Comparison of ENCODE assay signal across 8 cellular contexts in the genomic region with DNA sequence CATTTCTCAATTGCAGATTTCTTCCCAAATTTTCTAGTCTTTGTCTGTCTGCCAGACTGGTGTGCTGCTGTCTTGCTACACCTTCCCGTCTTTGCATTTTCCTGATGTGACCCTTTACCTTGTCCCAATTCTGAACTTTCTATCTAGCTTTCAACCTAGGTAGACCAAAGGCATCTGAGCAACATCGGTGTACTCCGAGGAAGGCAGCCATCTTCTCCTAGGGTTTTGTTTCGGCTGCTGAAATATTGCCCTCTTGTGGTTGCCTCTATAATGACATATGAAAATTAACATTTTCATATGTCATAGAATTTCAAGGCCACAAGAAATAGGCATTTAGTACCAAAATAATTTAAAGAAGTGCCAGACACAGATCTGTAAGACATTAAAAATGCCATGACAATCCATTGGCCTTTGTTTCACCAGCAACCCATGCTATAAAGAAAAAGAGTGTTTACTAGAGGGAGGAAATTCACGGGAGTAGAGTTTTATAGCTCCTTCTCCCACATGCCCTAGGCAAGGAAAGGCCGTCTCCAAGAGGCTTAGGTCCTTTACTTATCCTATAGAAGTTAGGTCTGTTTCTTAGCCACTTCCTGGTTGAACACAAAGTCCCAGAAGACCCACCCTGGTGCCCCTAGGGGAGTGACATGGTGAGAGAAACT. TPM values are rescaled to one million over a fixed set of nuclear protein-coding genes. Genes with fewer than 3 reads are reported as not detected.
DNase-seq lines count a peak whose midpoint lies in the region; ATAC-seq and TF ChIP-seq lines count a peak whose summit lies in the region.

No MANE protein-coding gene starts in this region.

- H3K27me3 ChIP-seq in DND-41 (ENCODE audit: insufficient read depth, low read length, poor library complexity) = no peaks in the 10 kb centered on the region

- peaks cover 11% of the 10 kb centered on the region for H3K4me1 Mint-ChIP-seq in stimulated activated memory B cell treated with anti-CD40 and anti-IgM and Interleukin-4, amounts not matched to agents 10 μg/mL and 1 μg/mL and 100 μg/mL, for 72 hours

- no peaks in the 10 kb centered on the region for H3K9me3 Mint-ChIP-seq in stimulated activated memory B cell treated with anti-CD40 and anti-IgM and Interleukin-4, amounts not matched to agents 10 μg/mL and 1 μg/mL and 100 μg/mL, for 72 hours

- no peak for TF ChIP-seq EP300 in Ishikawa (IDR thresholded peaks at IDR 0.05; ENCODE audit: borderline replicate concordance)

- peak overlapping the region; percentile 85 for H2AFZ ChIP-seq in DND-41 (ENCODE audit: low read depth, low read length)

- TF ChIP-seq CTCF in DND-41 (IDR thresholded peaks at IDR 0.05; ENCODE audit: borderline replicate concordance, extremely low read depth, low read length, poor library complexity, severe bottlenecking) = peak; percentile 79
- TF ChIP-seq CTCF in cardiac fibroblast (IDR thresholded peaks at IDR 0.05; ENCODE audit: low read depth, low read length) = peak; percentile 68

- H3K79me2 ChIP-seq in DND-41 (ENCODE audit: insufficient read depth, low read length) = no peaks in the 10 kb centered on the region

- peak overlapping the region; percentile 51 for H3K4me2 ChIP-seq in DND-41 (ENCODE audit: insufficient read depth, low read length)

- peak overlapping the region; percentile 59 for H3K27ac Mint-ChIP-seq in stimulated activated memory B cell treated with anti-CD40 and anti-IgM and Interleukin-4, amounts not matched to agents 10 μg/mL and 1 μg/mL and 100 μg/mL, for 72 hours

- peaks cover 40% of the 10 kb centered on the region for H3K4me1 ChIP-seq in DND-41 (ENCODE audit: insufficient read depth, low read length)

- H3K27ac ChIP-seq in DND-41 (ENCODE audit: low read length) = peak overlapping the region; percentile 73

- H3K27me3 Mint-ChIP-seq in stimulated activated memory B cell treated with anti-CD40 and anti-IgM and Interleukin-4, amounts not matched to agents 10 μg/mL and 1 μg/mL and 100 μg/mL, for 72 hours = no peaks in the 10 kb centered on the region

- no peaks in the 10 kb centered on the region for H3K36me3 Mint-ChIP-seq in stimulated activated memory B cell treated with anti-CD40 and anti-IgM and Interleukin-4, amounts not matched to agents 10 μg/mL and 1 μg/mL and 100 μg/mL, for 72 hours

- peak overlapping the region; percentile 23 for H3K9ac ChIP-seq in DND-41 (ENCODE audit: low read depth, low read length)

- ATAC-seq in DND-41 (ENCODE audit: insufficient read depth, low read depth) (peak; percentile 76), GM19455 (IDR thresholded peaks at IDR 0.05; ENCODE audit: unreplicated experiment) (peak; percentile 60), left colon (peak; percentile 75)
- peak; percentile 78 for ATAC-seq in stimulated activated memory B cell treated with anti-CD40 and anti-IgM and Interleukin-4, amounts not matched to agents 10 μg/mL and 1 μg/mL and 100 μg/mL, for 72 hours

- intact Hi-C loops in left colon (cut with DNase I, micrococcal nuclease) = loop anchor here (10.0 kb wide), 2 partner anchors 149 to 211 kb away; partner anchors contain the start of gene EPHB6 (in 1 of the 2)

- DNase-seq in DND-41 = peak; percentile 61
- DNase-seq in SKM-1 (lab: John Stamatoyannopoulos, UW; ENCODE audit: unreplicated experiment) = peak; percentile 75
- DNase-seq in cardiac fibroblast (ENCODE audit: low read depth in 2 of 2) = peak; percentile 69 to 73
- DNase-seq in left colon = no peak
- DNase-seq in cerebellar nuclear complex (lab: John Stamatoyannopoulos, UW) = no peak

- H3K9me3 ChIP-seq in DND-41 (ENCODE audit: insufficient read depth, low read length, severe bottlenecking) = peaks cover 5% of the 10 kb centered on the region

- no peaks in the 10 kb centered on the region for H3K36me3 ChIP-seq in DND-41 (ENCODE audit: insufficient read depth, low read length)

- H4K20me1 ChIP-seq in DND-41 (ENCODE audit: insufficient read depth, low read length) = no peaks in the 10 kb centered on the region

- TF ChIP-seq RAD21 in Ishikawa (IDR thresholded peaks at IDR 0.05; ENCODE audit: low read depth) = peak; percentile 60

- peak overlapping the region; percentile 81 for H3K4me3 Mint-ChIP-seq in stimulated activated memory B cell treated with anti-CD40 and anti-IgM and Interleukin-4, amounts not matched to agents 10 μg/mL and 1 μg/mL and 100 μg/mL, for 72 hours

- H3K4me3 ChIP-seq in DND-41 (ENCODE audit: low read depth in 1 of 2, low read length in 2 of 2) = peak overlapping the region in 1 of 2 experiments; percentile 21; a peak in 1 of 4 replicates
- peak overlapping the region in 1 of 2 donors; percentile 16 for H3K4me3 ChIP-seq in cardiac fibroblast (replicated peaks in 1 of 2; ENCODE audit: low read depth in 2 of 2, low read length in 2 of 2)

TF ChIP-seq in Ishikawa, 13 proteins besides CTCF, POLR2A, EP300 and RAD21:
- TF ChIP-seq FOXM1 (IDR thresholded peaks at IDR 0.05; ENCODE audit: borderline replicate concordance, low read depth) = no peak
- TF ChIP-seq YY1 (IDR thresholded peaks at IDR 0.05; ENCODE audit: low read depth) = peak; percentile 80

RNA-seq across cellular contexts. Expression of gene OR9A2, which starts 23.4 kb away (rescaled TPM):
- not detected for total RNA-seq in left colon

RNA-seq across cellular contexts. Expression of gene KEL, which starts 41.4 kb away (rescaled TPM):
- total RNA-seq in left colon = under 1 TPM in 1 of 2 donors, not detected in 1; 0.85 TPM

RNA-seq across cellular contexts. Expression of gene OR6V1, which starts 48.6 kb away (rescaled TPM):
- total RNA-seq in left colon = not detected

Comparison
In these comparisons a context has a peak if more than half of its experiments do, and no peak if none do; other contexts are left out.
1. DNase-seq: peak in DND-41 (single experiment), SKM-1 (single experiment) and cardiac fibroblast (2 of 2); none in left colon (0 of 2) and cerebellar nuclear complex (0 of 2).
2. Peak in every context shown above with its lines, with median percentiles within 50 percentile points of each other: ATAC-seq.